In the genomic region with DNA sequence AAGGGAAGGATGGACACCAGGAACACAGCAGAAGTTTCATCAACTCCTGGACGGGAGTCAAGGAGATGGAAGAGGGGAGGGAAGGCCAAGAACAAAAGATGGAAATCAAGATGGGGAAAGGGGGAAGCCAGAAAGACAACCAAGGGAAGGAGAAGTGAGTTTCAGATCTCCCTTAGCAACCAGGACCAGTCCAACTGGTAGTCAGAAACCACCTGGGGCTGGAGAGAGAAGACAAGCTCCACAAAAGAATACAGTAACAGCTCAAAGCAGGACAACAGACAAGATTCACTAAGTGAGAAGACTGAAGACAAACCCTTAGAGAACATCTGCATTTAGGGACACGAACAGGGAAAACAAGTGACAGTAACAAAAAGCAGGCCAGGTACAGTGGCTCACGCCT, we compare ENCODE assay signal across 15 cellular contexts. TPM values are rescaled to one million over a fixed set of nuclear protein-coding genes. Genes with fewer than 3 reads are reported as not detected.
DNase-seq lines count a peak whose midpoint lies in the region; ATAC-seq and TF ChIP-seq lines count a peak whose summit lies in the region.
"Had no signal": no experiment of that assay in that cellular context is flagged by ENCODE, and none has a peak within 500 bp of the region (broad histone marks: within the 10 kb centered on the region; RNA-seq: fewer than 3 reads in every experiment).

No MANE protein-coding gene starts in this region.

- CTCF ChIA-PET in activated CD8-positive, alpha-beta memory T cell treated with anti-CD3 and anti-CD28 coated beads, Interleukin-2, amount 10 ng/mL, durations not matched to agents 7 days and 5 days (lab: Charles Lee): no interaction called here

- H3K36me3 ChIP-seq in neutrophil: peaks cover 6% of the 10 kb centered on the region

- no peaks in the 10 kb centered on the region for H3K9me3 ChIP-seq in neutrophil
- H3K9me3 ChIP-seq: Caco-2 had no signal

- TF ChIP-seq CTCF in neutrophil (IDR thresholded peaks at IDR 0.05): no peak

- H3K4me1 ChIP-seq in neutrophil (ENCODE audit: control insufficient read depth in 1 of 2, insufficient read depth in 1 of 2, low read depth in 1 of 2, low read length in 1 of 2): peaks cover 37 to 47% of the 10 kb centered on the region in 2 experiments
- H3K4me1 ChIP-seq: Caco-2 had no signal

- peak overlapping the region; percentile 63 for H3K27ac ChIP-seq in neutrophil
- H3K27ac ChIP-seq: KMS-11 had no signal

- peaks cover 7% of the 10 kb centered on the region for H3K36me3 Mint-ChIP-seq in IgD-negative memory B cell
- H3K36me3 Mint-ChIP-seq in activated CD8-positive, alpha-beta memory T cell treated with anti-CD3 and anti-CD28 coated beads, Interleukin-2, amount 10 ng/mL, durations not matched to agents 7 days and 5 days: peaks cover 36% of the 10 kb centered on the region

- peaks cover 32 to 41% (median 36%) of the 10 kb centered on the region in 3 donors for H3K4me1 Mint-ChIP-seq in IgD-negative memory B cell
- no peaks in the 10 kb centered on the region for H3K4me1 Mint-ChIP-seq in activated CD8-positive, alpha-beta memory T cell treated with anti-CD3 and anti-CD28 coated beads, Interleukin-2, amount 10 ng/mL, durations not matched to agents 7 days and 5 days

- no peaks in the 10 kb centered on the region for H3K27me3 ChIP-seq in neutrophil

- no peaks in the 10 kb centered on the region for H3K9me3 Mint-ChIP-seq in IgD-negative memory B cell
- no peaks in the 10 kb centered on the region for H3K9me3 Mint-ChIP-seq in activated CD8-positive, alpha-beta memory T cell treated with anti-CD3 and anti-CD28 coated beads, Interleukin-2, amount 10 ng/mL, durations not matched to agents 7 days and 5 days (ENCODE audit: low read depth)

- peak overlapping the region in 2 of 3 donors; percentile 55 to 82 for H3K27ac Mint-ChIP-seq in IgD-negative memory B cell
- H3K27ac Mint-ChIP-seq in activated CD8-positive, alpha-beta memory T cell treated with anti-CD3 and anti-CD28 coated beads, Interleukin-2, amount 10 ng/mL, durations not matched to agents 7 days and 5 days: no peak overlapping the region

- no peak overlapping the region for H3K4me3 ChIP-seq in neutrophil (ENCODE audit: low read depth in 1 of 2, low read length in 1 of 2)

- peak; percentile 61 for ATAC-seq in esophagus mucosa
- no peak for ATAC-seq in activated CD8-positive, alpha-beta memory T cell treated with anti-CD3 and anti-CD28 coated beads, Interleukin-2, amount 10 ng/mL, durations not matched to agents 7 days and 5 days

- peak; percentile 47 for DNase-seq in ELF-1 (ENCODE audit: low read depth, low spot score)
- no peak for DNase-seq in activated CD8-positive, alpha-beta memory T cell treated with anti-CD3 and anti-CD28 coated beads, Interleukin-2, amount 10 ng/mL, durations not matched to agents 7 days and 5 days
- DNase-seq in Kasumi-1 (lab: John Stamatoyannopoulos, UW): no peak
- no peak for DNase-seq in COR-L47 (lab: John Stamatoyannopoulos, UW)
- DNase-seq: AML-193, Caco-2, GF-D8, H7, NCI-H1417 treated with DMSO at 0.1 percent for 48 hours, NCI-H187 treated with DMSO at 0.1 percent for 48 hours, Right ventricle myocardium superior had no signal

- H3K4me3 Mint-ChIP-seq in IgD-negative memory B cell: peak overlapping the region in 2 of 4 donors; percentile 24 to 46
- H3K4me3 Mint-ChIP-seq in activated CD8-positive, alpha-beta memory T cell treated with anti-CD3 and anti-CD28 coated beads, Interleukin-2, amount 10 ng/mL, durations not matched to agents 7 days and 5 days: no peak overlapping the region

- no peaks in the 10 kb centered on the region for H3K27me3 Mint-ChIP-seq in IgD-negative memory B cell
- H3K27me3 Mint-ChIP-seq in activated CD8-positive, alpha-beta memory T cell treated with anti-CD3 and anti-CD28 coated beads, Interleukin-2, amount 10 ng/mL, durations not matched to agents 7 days and 5 days: no peaks in the 10 kb centered on the region

RNA-seq across cellular contexts. Expression of a gene that starts 30.6 kb away (rescaled TPM):
- polyA plus RNA-seq in IgD-negative memory B cell: 128 TPM
- total RNA-seq in esophagus mucosa: 10.7 TPM
- 100 to 1,000 TPM in 1 of 2 experiments, 10 to 100 TPM in 1; 59.0 to 103 TPM for total RNA-seq in activated CD8-positive, alpha-beta memory T cell treated with anti-CD3 and anti-CD28 coated beads, Interleukin-2, amount 10 ng/mL, durations not matched to agents 7 days and 5 days
